In the genomic region with DNA sequence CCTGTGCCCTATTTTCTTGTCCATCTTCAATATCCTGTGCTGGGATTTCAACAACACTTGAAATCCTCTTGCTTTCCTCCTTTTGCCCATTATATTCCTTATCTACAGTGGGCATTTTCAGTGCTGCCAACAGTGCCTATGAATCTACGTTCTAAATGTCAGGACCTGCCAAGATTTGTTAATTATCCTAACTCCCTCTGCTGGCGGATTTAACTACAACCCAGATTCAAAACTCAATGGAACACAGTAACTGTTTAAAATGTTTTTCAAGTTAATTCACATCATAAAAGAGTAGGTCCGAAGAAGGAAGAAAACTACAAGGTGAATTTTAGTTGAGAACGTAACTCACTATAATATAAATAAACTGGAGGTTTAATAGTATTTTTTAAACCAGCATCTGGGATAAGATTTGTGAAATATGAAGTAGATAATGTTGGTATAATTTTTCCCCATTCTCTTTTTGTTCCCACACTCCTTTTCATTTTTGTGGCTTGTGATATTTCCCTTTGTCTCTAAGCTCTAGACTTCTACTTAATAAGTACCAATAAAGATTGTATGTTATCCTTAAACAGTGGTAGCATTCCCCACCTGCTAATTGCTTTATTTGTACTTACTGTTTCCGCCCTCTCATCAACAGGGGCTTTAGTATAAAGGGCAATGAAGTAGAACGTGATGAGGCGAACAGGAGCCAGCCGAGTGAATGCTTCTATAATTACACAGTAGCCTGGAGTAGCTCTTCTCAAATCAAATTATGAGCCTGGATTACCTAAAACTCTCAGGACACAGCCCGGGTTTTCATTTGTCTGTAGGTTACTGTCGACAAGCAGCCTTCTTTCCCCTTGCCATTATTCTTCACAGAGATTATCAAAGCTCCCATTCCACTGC, we compare ENCODE assay signal across 2 cellular contexts.
TF ChIP-seq lines count a peak whose summit lies in the region.

No MANE protein-coding gene starts in this region.

TF ChIP-seq in HCT116, 20 proteins besides CTCF, POLR2A, EP300 and RAD21:
- TF ChIP-seq, protein P1, sequence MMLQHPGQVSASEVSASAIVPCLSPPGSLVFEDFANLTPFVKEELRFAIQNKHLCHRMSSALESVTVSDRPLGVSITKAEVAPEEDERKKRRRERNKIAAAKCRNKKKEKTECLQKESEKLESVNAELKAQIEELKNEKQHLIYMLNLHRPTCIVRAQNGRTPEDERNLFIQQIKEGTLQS (IDR thresholded peaks at IDR 0.05): no peak
- TF ChIP-seq FOSL1 (IDR thresholded peaks at IDR 0.05; ENCODE audit: low read depth): no peak
- no peak for TF ChIP-seq EZH2 (IDR thresholded peaks at IDR 0.05)
- no peak for TF ChIP-seq ELF1 (IDR thresholded peaks at IDR 0.05; ENCODE audit: borderline replicate concordance, low read depth)
- no peak for TF ChIP-seq SP1 (IDR thresholded peaks at IDR 0.05; ENCODE audit: low read depth)
- TF ChIP-seq TCF7L2 (IDR thresholded peaks at IDR 0.05; ENCODE audit: borderline replicate concordance, extremely low read depth, insufficient read depth, insufficient read length): no peak
- TF ChIP-seq, protein P2, sequence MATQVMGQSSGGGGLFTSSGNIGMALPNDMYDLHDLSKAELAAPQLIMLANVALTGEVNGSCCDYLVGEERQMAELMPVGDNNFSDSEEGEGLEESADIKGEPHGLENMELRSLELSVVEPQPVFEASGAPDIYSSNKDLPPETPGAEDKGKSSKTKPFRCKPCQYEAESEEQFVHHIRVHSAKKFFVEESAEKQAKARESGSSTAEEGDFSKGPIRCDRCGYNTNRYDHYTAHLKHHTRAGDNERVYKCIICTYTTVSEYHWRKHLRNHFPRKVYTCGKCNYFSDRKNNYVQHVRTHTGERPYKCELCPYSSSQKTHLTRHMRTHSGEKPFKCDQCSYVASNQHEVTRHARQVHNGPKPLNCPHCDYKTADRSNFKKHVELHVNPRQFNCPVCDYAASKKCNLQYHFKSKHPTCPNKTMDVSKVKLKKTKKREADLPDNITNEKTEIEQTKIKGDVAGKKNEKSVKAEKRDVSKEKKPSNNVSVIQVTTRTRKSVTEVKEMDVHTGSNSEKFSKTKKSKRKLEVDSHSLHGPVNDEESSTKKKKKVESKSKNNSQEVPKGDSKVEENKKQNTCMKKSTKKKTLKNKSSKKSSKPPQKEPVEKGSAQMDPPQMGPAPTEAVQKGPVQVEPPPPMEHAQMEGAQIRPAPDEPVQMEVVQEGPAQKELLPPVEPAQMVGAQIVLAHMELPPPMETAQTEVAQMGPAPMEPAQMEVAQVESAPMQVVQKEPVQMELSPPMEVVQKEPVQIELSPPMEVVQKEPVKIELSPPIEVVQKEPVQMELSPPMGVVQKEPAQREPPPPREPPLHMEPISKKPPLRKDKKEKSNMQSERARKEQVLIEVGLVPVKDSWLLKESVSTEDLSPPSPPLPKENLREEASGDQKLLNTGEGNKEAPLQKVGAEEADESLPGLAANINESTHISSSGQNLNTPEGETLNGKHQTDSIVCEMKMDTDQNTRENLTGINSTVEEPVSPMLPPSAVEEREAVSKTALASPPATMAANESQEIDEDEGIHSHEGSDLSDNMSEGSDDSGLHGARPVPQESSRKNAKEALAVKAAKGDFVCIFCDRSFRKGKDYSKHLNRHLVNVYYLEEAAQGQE (IDR thresholded peaks at IDR 0.05; ENCODE audit: low read depth): no peak
- TF ChIP-seq, protein P3, sequence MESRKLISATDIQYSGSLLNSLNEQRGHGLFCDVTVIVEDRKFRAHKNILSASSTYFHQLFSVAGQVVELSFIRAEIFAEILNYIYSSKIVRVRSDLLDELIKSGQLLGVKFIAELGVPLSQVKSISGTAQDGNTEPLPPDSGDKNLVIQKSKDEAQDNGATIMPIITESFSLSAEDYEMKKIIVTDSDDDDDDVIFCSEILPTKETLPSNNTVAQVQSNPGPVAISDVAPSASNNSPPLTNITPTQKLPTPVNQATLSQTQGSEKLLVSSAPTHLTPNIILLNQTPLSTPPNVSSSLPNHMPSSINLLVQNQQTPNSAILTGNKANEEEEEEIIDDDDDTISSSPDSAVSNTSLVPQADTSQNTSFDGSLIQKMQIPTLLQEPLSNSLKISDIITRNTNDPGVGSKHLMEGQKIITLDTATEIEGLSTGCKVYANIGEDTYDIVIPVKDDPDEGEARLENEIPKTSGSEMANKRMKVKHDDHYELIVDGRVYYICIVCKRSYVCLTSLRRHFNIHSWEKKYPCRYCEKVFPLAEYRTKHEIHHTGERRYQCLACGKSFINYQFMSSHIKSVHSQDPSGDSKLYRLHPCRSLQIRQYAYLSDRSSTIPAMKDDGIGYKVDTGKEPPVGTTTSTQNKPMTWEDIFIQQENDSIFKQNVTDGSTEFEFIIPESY (IDR thresholded peaks at IDR 0.05; ENCODE audit: extremely low read depth, insufficient replicate concordance, low read length): no peak
- no peak for TF ChIP-seq ZNF274 (IDR thresholded peaks at IDR 0.05; ENCODE audit: low read depth, low read length)
- TF ChIP-seq CEBPB (IDR thresholded peaks at IDR 0.05; ENCODE audit: low read depth): no peak
- no peak for TF ChIP-seq EZH2phosphoT487 (IDR thresholded peaks at IDR 0.05; ENCODE audit: borderline replicate concordance)
- TF ChIP-seq, protein P4, sequence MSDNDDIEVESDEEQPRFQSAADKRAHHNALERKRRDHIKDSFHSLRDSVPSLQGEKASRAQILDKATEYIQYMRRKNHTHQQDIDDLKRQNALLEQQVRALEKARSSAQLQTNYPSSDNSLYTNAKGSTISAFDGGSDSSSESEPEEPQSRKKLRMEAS (IDR thresholded peaks at IDR 0.05): no peak
- no peak for TF ChIP-seq SIN3A (IDR thresholded peaks at IDR 0.05; ENCODE audit: low read depth)
- TF ChIP-seq EGR1 (IDR thresholded peaks at IDR 0.05; ENCODE audit: low read depth): no peak
- no peak for TF ChIP-seq SRF (IDR thresholded peaks at IDR 0.05; ENCODE audit: low read depth)
- no peak for TF ChIP-seq ZFX (IDR thresholded peaks at IDR 0.05)
- TF ChIP-seq YY1 (IDR thresholded peaks at IDR 0.05; ENCODE audit: extremely low read depth, insufficient replicate concordance, low read depth, low read length): no peak

TF ChIP-seq in H1, 55 proteins besides CTCF, POLR2A, EP300 and RAD21:
- no peak for TF ChIP-seq CBX5 (IDR thresholded peaks at IDR 0.05; ENCODE audit: low read depth, low read length)
- TF ChIP-seq POU5F1 (IDR thresholded peaks at IDR 0.05; ENCODE audit: low read depth, low read length): no peak
- TF ChIP-seq RXRA (IDR thresholded peaks at IDR 0.05; ENCODE audit: insufficient read depth, low read depth, low read length): no peak
- TF ChIP-seq TCF12 (IDR thresholded peaks at IDR 0.05; ENCODE audit: low read depth, low read length): no peak
- TF ChIP-seq SIN3A (conservative IDR thresholded peaks at IDR 0.05 in 1 of 2, IDR thresholded peaks at IDR 0.05 in 1 of 2; ENCODE audit: low read depth in 1 of 2, low read length in 2 of 2): no peak
- no peak for TF ChIP-seq SIRT6 (IDR thresholded peaks at IDR 0.05; ENCODE audit: low read length)
- TF ChIP-seq HDAC2 (IDR thresholded peaks at IDR 0.05; ENCODE audit: borderline replicate concordance in 1 of 2, low read depth in 2 of 2, low read length in 2 of 2): no peak
- no peak for TF ChIP-seq GTF2F1 (IDR thresholded peaks at IDR 0.05; ENCODE audit: borderline replicate concordance, low read depth, low read length)
- no peak for TF ChIP-seq JUND (IDR thresholded peaks at IDR 0.05; ENCODE audit: low read length)
- TF ChIP-seq RFX5 (IDR thresholded peaks at IDR 0.05; ENCODE audit: borderline replicate concordance, low read depth, low read length): no peak
- TF ChIP-seq TAF7 (optimal IDR thresholded peaks at IDR 0.05; ENCODE audit: borderline replicate concordance, low read depth, low read length): no peak
- TF ChIP-seq CHD2 (IDR thresholded peaks at IDR 0.05; ENCODE audit: low read length): no peak
- no peak for TF ChIP-seq GABPA (IDR thresholded peaks at IDR 0.05; ENCODE audit: borderline replicate concordance, insufficient read depth, low read length)
- TF ChIP-seq ZNF274 (IDR thresholded peaks at IDR 0.05; ENCODE audit: borderline replicate concordance, extremely low read depth, low read length): no peak
- TF ChIP-seq BACH1 (IDR thresholded peaks at IDR 0.05; ENCODE audit: low read length): no peak
- TF ChIP-seq, protein P5, sequence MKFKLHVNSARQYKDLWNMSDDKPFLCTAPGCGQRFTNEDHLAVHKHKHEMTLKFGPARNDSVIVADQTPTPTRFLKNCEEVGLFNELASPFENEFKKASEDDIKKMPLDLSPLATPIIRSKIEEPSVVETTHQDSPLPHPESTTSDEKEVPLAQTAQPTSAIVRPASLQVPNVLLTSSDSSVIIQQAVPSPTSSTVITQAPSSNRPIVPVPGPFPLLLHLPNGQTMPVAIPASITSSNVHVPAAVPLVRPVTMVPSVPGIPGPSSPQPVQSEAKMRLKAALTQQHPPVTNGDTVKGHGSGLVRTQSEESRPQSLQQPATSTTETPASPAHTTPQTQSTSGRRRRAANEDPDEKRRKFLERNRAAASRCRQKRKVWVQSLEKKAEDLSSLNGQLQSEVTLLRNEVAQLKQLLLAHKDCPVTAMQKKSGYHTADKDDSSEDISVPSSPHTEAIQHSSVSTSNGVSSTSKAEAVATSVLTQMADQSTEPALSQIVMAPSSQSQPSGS (IDR thresholded peaks at IDR 0.05; ENCODE audit: low read length): no peak
- TF ChIP-seq, protein P1 (IDR thresholded peaks at IDR 0.05; ENCODE audit: insufficient read depth, low read depth, low read length): no peak
- no peak for TF ChIP-seq SAP30 (IDR thresholded peaks at IDR 0.05; ENCODE audit: insufficient read depth, insufficient replicate concordance, low read length)
- no peak for TF ChIP-seq HDAC6 (IDR thresholded peaks at IDR 0.05; ENCODE audit: low read depth, low read length)
- TF ChIP-seq KDM5A (IDR thresholded peaks at IDR 0.05; ENCODE audit: low read length): no peak
